In the genomic region with DNA sequence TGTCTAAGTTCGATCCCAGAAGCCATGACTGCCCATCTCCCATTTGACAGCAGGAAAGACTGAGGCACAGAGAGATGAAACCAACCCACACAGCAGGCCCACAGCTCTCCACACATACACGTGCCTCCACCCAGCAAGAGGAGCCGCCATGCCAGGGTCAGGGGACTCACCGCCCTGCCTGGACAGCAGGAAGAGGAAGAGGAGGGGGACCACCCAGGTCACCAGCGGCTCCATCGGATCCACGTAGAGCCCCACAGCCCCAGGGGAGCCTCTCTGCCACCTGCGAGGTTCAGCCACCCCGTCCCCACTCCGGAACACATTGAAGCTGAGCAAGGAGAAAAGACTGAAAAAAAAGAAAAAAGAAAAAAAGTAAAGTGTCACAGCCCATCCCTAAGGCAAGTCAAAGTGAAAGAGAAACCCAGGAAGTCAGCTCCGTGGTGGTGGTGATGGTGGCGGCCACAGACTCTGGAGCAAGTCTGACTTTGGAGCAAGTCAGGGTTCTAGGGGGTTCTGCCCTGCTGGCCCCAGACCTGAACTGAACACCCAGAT, we compare ENCODE assay signal across 9 cellular contexts. TPM values are rescaled to one million over a fixed set of nuclear protein-coding genes. Genes with fewer than 3 reads are reported as not detected.
A peak's percentile ranks its signal among the peaks of the same experiment; 100 is the strongest.
DNase-seq lines count a peak whose midpoint lies in the region; ATAC-seq and TF ChIP-seq lines count a peak whose summit lies in the region.
"Had no signal": no experiment of that assay in that cellular context is flagged by ENCODE, and none has a peak within 500 bp of the region (broad histone marks: within the 10 kb centered on the region; RNA-seq: fewer than 3 reads in every experiment).

A gene (minus strand): TSS at position 345 of the 549 bp plus-strand sequence. CDS start 111 bp downstream, at position 234.

- H3K4me1 ChIP-seq in foreskin keratinocyte = no peaks in the 10 kb centered on the region

- DNase-seq in GM12864 (ENCODE audit: low read depth) = no peak
- peak; percentile 23 to 85 (median 44) for DNase-seq in T-helper 1 cell
- DNase-seq in stimulated activated CD4-positive, alpha-beta T cell treated with anti-CD3 and anti-CD28 coated beads, Interleukin-12 subunit alpha, Interleukin-12 subunit beta, amount 100 ng/mL, for 4 hours = peak; percentile 40
- DNase-seq in NCI-H1092 (lab: John Stamatoyannopoulos, UW) = no peak
- no peak for DNase-seq in HPDE6-E6E7 (ENCODE audit: extremely low spot score)
- DNase-seq in foreskin keratinocyte = no peak
- no peak for DNase-seq in kidney tubule cell (ENCODE audit: low spot score)

- no peak for ATAC-seq in foreskin keratinocyte

- TF ChIP-seq CTCF in GM12864 (IDR thresholded peaks at IDR 0.05; ENCODE audit: low read depth, low read length, missing control alignments) (no peak), foreskin keratinocyte (conservative IDR thresholded peaks at IDR 0.05) (no peak)

- peak within 1 kb of the TSS; percentile 63 for H3K4me3 ChIP-seq in GM12864 (ENCODE audit: low read depth, low read length)

- H3K27ac ChIP-seq in cingulate gyrus (ENCODE audit: low read depth, low read length) (peak within 1 kb of the TSS; percentile 72), foreskin keratinocyte (no peak within 1 kb of the TSS)

- no peaks in the 10 kb centered on the region for H3K27me3 ChIP-seq in foreskin keratinocyte

RNA-seq across cellular contexts. Expression of the gene that starts here (rescaled TPM):
- 0.07 and 0.14 TPM in 2 replicates for total RNA-seq in foreskin keratinocyte
- 0.04 and 0.09 TPM in 2 replicates for polyA plus RNA-seq in foreskin keratinocyte
- total RNA-seq: epithelial cell of proximal tubule had no signal

Comparison
In these comparisons a context has a peak if more than half of its experiments do, and no peak if none do; other contexts are left out.
1. DNase-seq: peak in T-helper 1 cell (5 of 5) and stimulated activated CD4-positive, alpha-beta T cell treated with anti-CD3 and anti-CD28 coated beads, Interleukin-12 subunit alpha, Interleukin-12 subunit beta, amount 100 ng/mL, for 4 hours (single experiment); none in GM12864 (single experiment), NCI-H1092 (single experiment), HPDE6-E6E7 (single experiment), foreskin keratinocyte (0 of 2) and kidney tubule cell (single experiment).